27 cellular contexts compared by ENCODE assay signal in genomic region chrX:101359966-101360365, GRCh38. TPM values are rescaled to one million over a fixed set of nuclear protein-coding genes. Genes with fewer than 3 reads are reported as not detected.
"Had no signal": no experiment of that assay in that cellular context is flagged by ENCODE, and none has a peak within 500 bp of the region (broad histone marks: within the 10 kb centered on the region; RNA-seq: fewer than 3 reads in every experiment).

No MANE protein-coding gene starts in this region.

- H3K27ac ChIP-seq: brain microvascular endothelial cell, coronary artery, esophagus squamous epithelium, hepatocyte, lower lobe of right lung, neutrophil, pancreas, right lobe of liver, thoracic aorta, upper lobe of left lung had no signal

- DNase-seq: activated CD4-positive, alpha-beta T cell treated with anti-CD3 and anti-CD28 coated beads for 48 hours; activated CD8-positive, alpha-beta T cell treated with anti-CD3 and anti-CD28 coated beads for 36 hours; activated naive CD4-positive, alpha-beta T cell treated with anti-CD3 and anti-CD28 coated beads, Interleukin-2, amount 10 ng/mL, durations not matched to agents 7 days and 5 days; activated naive CD8-positive, alpha-beta T cell treated with anti-CD3 and anti-CD28 coated beads, Interleukin-2, amount 50 U/mL, for 24 hours; activated T-cell treated with anti-CD3 and anti-CD28 coated beads, Interleukin-2, amount 50 U/mL, for 24 hours; brain microvascular endothelial cell; effector CD4-positive, alpha-beta T cell; esophagus squamous epithelium; islet precursor cell; lower lobe of right lung; pancreas; right lobe of liver; stimulated activated CD4-positive, alpha-beta T cell treated with anti-CD3 and anti-CD28 coated beads, Interleukin-4, amount 100 ng/mL, for 1 hour; upper lobe of left lung had no signal

- H3K4me2 ChIP-seq: hepatocyte, smooth muscle cell had no signal

- ATAC-seq: activated CD8-positive, alpha-beta T cell treated with anti-CD3 and anti-CD28 coated beads for 36 hours; activated naive CD8-positive, alpha-beta T cell treated with anti-CD3 and anti-CD28 coated beads, Interleukin-2, amount 50 U/mL, for 24 hours; lower lobe of right lung; natural killer cell treated with Interleukin-12 subunit alpha and Interleukin-12 subunit beta and Interleukin-15 and Interleukin-18, amount 100 ng/mL, for 72 hours; pancreas; right lobe of liver; WTC11 had no signal

- H3K9me3 Mint-ChIP-seq: activated CD8-positive, alpha-beta T cell treated with anti-CD3 and anti-CD28 coated beads for 36 hours; activated naive CD4-positive, alpha-beta T cell treated with anti-CD3 and anti-CD28 coated beads, Interleukin-2, amount 10 ng/mL, durations not matched to agents 7 days and 5 days; activated naive CD8-positive, alpha-beta T cell treated with anti-CD3 and anti-CD28 coated beads, Interleukin-2, amount 50 U/mL, for 24 hours; activated T-cell treated with anti-CD3 and anti-CD28 coated beads, Interleukin-2, amount 50 U/mL, for 24 hours; activated T-helper 2 cell treated with anti-CD3 and anti-CD28 coated beads, Interferon-gamma antibody, Interleukin-2, Interleukin-4, amounts not matched to agents 10 μg/mL and 5 μg/mL and 100 μg/mL, durations not matched to agents 14 hours and 24 hours and 36 hours; central memory CD8-positive, alpha-beta T cell; natural killer cell treated with Interleukin-12 subunit alpha and Interleukin-12 subunit beta and Interleukin-15 and Interleukin-18, amount 100 ng/mL, for 72 hours; WTC11 had no signal

- H3K36me3 ChIP-seq: brain microvascular endothelial cell, esophagus squamous epithelium, lower lobe of right lung, pancreas, right lobe of liver, thoracic aorta, upper lobe of left lung had no signal

- H3K27me3 ChIP-seq: brain microvascular endothelial cell, esophagus squamous epithelium, hepatocyte, neutrophil, right lobe of liver, upper lobe of left lung had no signal

- H3K9me3 ChIP-seq: esophagus squamous epithelium, lower lobe of right lung, neutrophil, pancreas, right lobe of liver, thoracic aorta, upper lobe of left lung had no signal

- H3K4me1 ChIP-seq: lower lobe of right lung, pancreas, right lobe of liver, upper lobe of left lung had no signal

- H3K36me3 Mint-ChIP-seq: activated naive CD4-positive, alpha-beta T cell treated with anti-CD3 and anti-CD28 coated beads, Interleukin-2, amount 10 ng/mL, durations not matched to agents 7 days and 5 days; mesothelial cell of epicardium; natural killer cell treated with Interleukin-12 subunit alpha and Interleukin-12 subunit beta and Interleukin-15 and Interleukin-18, amount 100 ng/mL, for 72 hours; WTC11 had no signal

- H3K4me3 Mint-ChIP-seq: activated CD8-positive, alpha-beta T cell treated with anti-CD3 and anti-CD28 coated beads for 36 hours; activated naive CD4-positive, alpha-beta T cell treated with anti-CD3 and anti-CD28 coated beads, Interleukin-2, amount 10 ng/mL, durations not matched to agents 7 days and 5 days; activated naive CD8-positive, alpha-beta T cell treated with anti-CD3 and anti-CD28 coated beads, Interleukin-2, amount 50 U/mL, for 24 hours; activated T-cell treated with anti-CD3 and anti-CD28 coated beads, Interleukin-2, amount 50 U/mL, for 24 hours; central memory CD8-positive, alpha-beta T cell; mesothelial cell of epicardium; natural killer cell treated with Interleukin-12 subunit alpha and Interleukin-12 subunit beta and Interleukin-15 and Interleukin-18, amount 100 ng/mL, for 72 hours; WTC11 had no signal

- H3K4me1 Mint-ChIP-seq: central memory CD8-positive, alpha-beta T cell; mesothelial cell of epicardium; WTC11 had no signal

- H3K4me3 ChIP-seq: coronary artery, esophagus squamous epithelium, hepatocyte, lower lobe of right lung, pancreas, right lobe of liver, smooth muscle cell, thoracic aorta, upper lobe of left lung had no signal

- H3K79me2 ChIP-seq: hepatocyte had no signal

- H3K27ac Mint-ChIP-seq: activated CD8-positive, alpha-beta T cell treated with anti-CD3 and anti-CD28 coated beads for 36 hours; activated naive CD4-positive, alpha-beta T cell treated with anti-CD3 and anti-CD28 coated beads, Interleukin-2, amount 10 ng/mL, durations not matched to agents 7 days and 5 days; activated naive CD8-positive, alpha-beta T cell treated with anti-CD3 and anti-CD28 coated beads, Interleukin-2, amount 50 U/mL, for 24 hours; activated T-cell treated with anti-CD3 and anti-CD28 coated beads, Interleukin-2, amount 50 U/mL, for 24 hours; activated T-helper 2 cell treated with anti-CD3 and anti-CD28 coated beads, Interferon-gamma antibody, Interleukin-2, Interleukin-4, amounts not matched to agents 10 μg/mL and 5 μg/mL and 100 μg/mL, durations not matched to agents 14 hours and 24 hours and 36 hours; mesothelial cell of epicardium; natural killer cell treated with Interleukin-12 subunit alpha and Interleukin-12 subunit beta and Interleukin-15 and Interleukin-18, amount 100 ng/mL, for 72 hours; WTC11 had no signal

- H3K27me3 Mint-ChIP-seq: activated CD8-positive, alpha-beta T cell treated with anti-CD3 and anti-CD28 coated beads for 36 hours; activated naive CD8-positive, alpha-beta T cell treated with anti-CD3 and anti-CD28 coated beads, Interleukin-2, amount 50 U/mL, for 24 hours; central memory CD8-positive, alpha-beta T cell had no signal

- FAIRE-seq: TTC549 had no signal

- H2AFZ ChIP-seq: hepatocyte had no signal

RNA-seq across cellular contexts. Expression of gene BTK, which starts 26.0 kb away (rescaled TPM):
- total RNA-seq: fibroblast of villous mesenchyme; smooth muscle cell; T-helper 2 cell treated with Interferon-gamma antibody and Interleukin-4, amounts not matched to agents 100 ng/mL and 5 ng/mL, for 36 hours had no signal
